Comparison of ENCODE assay signal across 8 cellular contexts in the genomic region with DNA sequence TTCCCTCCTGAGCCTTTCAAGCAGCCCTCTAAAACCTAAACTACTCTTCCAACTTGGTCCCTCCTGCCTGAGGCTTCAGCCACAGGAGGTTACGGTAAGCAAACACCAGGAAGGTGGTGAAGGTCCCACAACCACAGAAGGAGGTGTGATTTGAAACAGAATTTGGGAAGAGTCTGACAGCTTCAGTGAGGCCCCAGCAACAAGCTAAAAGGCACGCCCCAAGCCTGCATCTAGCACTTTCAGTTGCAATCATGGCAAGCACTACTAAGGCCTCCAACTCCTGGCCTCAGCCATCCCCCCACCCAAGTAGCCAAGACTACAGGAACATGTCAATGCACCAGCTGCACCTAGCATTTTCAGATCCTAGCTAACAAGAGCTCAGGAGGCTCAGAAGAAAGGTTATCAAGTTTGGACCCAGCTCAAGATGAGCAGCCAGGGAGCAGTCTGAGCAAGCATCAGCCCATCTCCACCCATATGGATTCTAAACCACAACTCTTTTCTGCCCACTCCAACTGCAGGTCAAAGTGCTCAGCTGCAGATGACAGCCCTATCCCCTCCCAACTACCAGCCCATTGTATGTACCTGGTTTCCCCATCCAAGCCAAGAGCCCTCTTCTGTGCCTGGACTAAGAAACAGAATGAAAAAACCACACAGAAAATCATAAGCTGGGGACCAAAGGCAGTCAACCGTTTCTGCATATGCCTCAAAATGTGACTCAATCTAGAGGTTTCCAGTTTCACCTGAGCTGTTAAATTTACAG.
DNase-seq lines count a peak whose midpoint lies in the region; ATAC-seq and TF ChIP-seq lines count a peak whose summit lies in the region.

No MANE protein-coding gene starts in this region.

- no peaks in the 10 kb centered on the region for H3K9me3 Mint-ChIP-seq in T-helper 1 cell treated with Interleukin-12 subunit alpha and Interleukin-12 subunit beta and Interleukin-4 antibody, amounts not matched to agents 30 μg/mL and 1 μg/mL, for 36 hours

- DNase-seq in fibroblast of mammary gland (ENCODE audit: low read depth) (no peak), NCI-H2227 (lab: John Stamatoyannopoulos, UW; ENCODE audit: unreplicated experiment) (no peak), NCI-H2029 (lab: John Stamatoyannopoulos, UW) (no peak)
- peak; percentile 78 for DNase-seq in stimulated activated CD8-positive, alpha-beta memory T cell treated with anti-CD3 and anti-CD28 coated beads, Interleukin-4, amount 100 ng/mL, for 48 hours

- peaks cover 32% of the 10 kb centered on the region for H3K36me3 Mint-ChIP-seq in T-helper 1 cell treated with Interleukin-12 subunit alpha and Interleukin-12 subunit beta and Interleukin-4 antibody, amounts not matched to agents 30 μg/mL and 1 μg/mL, for 36 hours (ENCODE audit: low read depth)

- peak overlapping the region; percentile 1 for H3K4me3 ChIP-seq in fibroblast of mammary gland (ENCODE audit: control insufficient read depth, low read depth, low read length)

- no peak for TF ChIP-seq CTCF in fibroblast of mammary gland (conservative IDR thresholded peaks at IDR 0.05; ENCODE audit: control insufficient read depth, insufficient read depth, low read depth, low read length)

- ATAC-seq in GM18498 (IDR thresholded peaks at IDR 0.05; ENCODE audit: unreplicated experiment) (peak; percentile 28), HG02943 (IDR thresholded peaks at IDR 0.05; ENCODE audit: low read depth, unreplicated experiment) (peak; percentile 26), GM19023 (IDR thresholded peaks at IDR 0.05; ENCODE audit: unreplicated experiment) (no peak)

- no peaks in the 10 kb centered on the region for H3K27me3 Mint-ChIP-seq in T-helper 1 cell treated with Interleukin-12 subunit alpha and Interleukin-12 subunit beta and Interleukin-4 antibody, amounts not matched to agents 30 μg/mL and 1 μg/mL, for 36 hours (ENCODE audit: low read depth)

- H3K4me3 Mint-ChIP-seq in T-helper 1 cell treated with Interleukin-12 subunit alpha and Interleukin-12 subunit beta and Interleukin-4 antibody, amounts not matched to agents 30 μg/mL and 1 μg/mL, for 36 hours: peak overlapping the region; percentile 83

- H3K4me1 Mint-ChIP-seq in T-helper 1 cell treated with Interleukin-12 subunit alpha and Interleukin-12 subunit beta and Interleukin-4 antibody, amounts not matched to agents 30 μg/mL and 1 μg/mL, for 36 hours (ENCODE audit: low read depth): peaks cover 77% of the 10 kb centered on the region

- peak overlapping the region; percentile 99 for H3K27ac Mint-ChIP-seq in T-helper 1 cell treated with Interleukin-12 subunit alpha and Interleukin-12 subunit beta and Interleukin-4 antibody, amounts not matched to agents 30 μg/mL and 1 μg/mL, for 36 hours
